In genomic region chr2:20447437-20448245, GRCh38 we compare ENCODE assay signal across 8 cellular contexts. TPM values are rescaled to one million over a fixed set of nuclear protein-coding genes. Genes with fewer than 3 reads are reported as not detected.
A peak's percentile ranks its signal among the peaks of the same experiment; 100 is the strongest.
DNase-seq lines count a peak whose midpoint lies in the region; ATAC-seq and TF ChIP-seq lines count a peak whose summit lies in the region.

No MANE protein-coding gene starts in this region.

- H3K9me2 ChIP-seq in GM23338 (ENCODE audit: insufficient read depth) (no peaks in the 10 kb centered on the region), hepatocyte (replicated peaks; ENCODE audit: insufficient read depth) (no peaks in the 10 kb centered on the region)

- peaks cover 46% of the 10 kb centered on the region for H3K27me3 Mint-ChIP-seq in GM23338 (ENCODE audit: insufficient read depth, low read depth, poor library complexity)

- no peaks in the 10 kb centered on the region for H3K36me3 Mint-ChIP-seq in GM23338 (ENCODE audit: low read depth)

- peaks cover 48% of the 10 kb centered on the region for H3K4me1 Mint-ChIP-seq in GM23338

- H3K9me3 ChIP-seq in hepatocyte (ENCODE audit: low read depth), result no peaks in the 10 kb centered on the region

- peaks cover 12% of the 10 kb centered on the region; the same call in 1 of the 2 replicates for H4K20me1 ChIP-seq in GM23338 (replicated peaks; ENCODE audit: insufficient read depth)
- H4K20me1 ChIP-seq in hepatocyte (ENCODE audit: insufficient read depth, poor library complexity, severe bottlenecking), result peaks cover 28% of the 10 kb centered on the region

- H3K9me3 Mint-ChIP-seq in GM23338, result no peaks in the 10 kb centered on the region

- no peak overlapping the region for H3K27ac ChIP-seq in GM23338 (ENCODE audit: low read depth)
- H3K27ac ChIP-seq in angular gyrus (ENCODE audit: low read depth, low read length), result peak overlapping the region; percentile 99
- peak overlapping the region; percentile 93 for H3K27ac ChIP-seq in hepatocyte

- H3F3A ChIP-seq in GM23338 (replicated peaks; ENCODE audit: low read depth), result 0 out of 2 replicates have a peak, but pooled peaks cover 5% of the 10 kb centered on the region

- ATAC-seq in GM23338, result peak; percentile 19

- H2AFZ ChIP-seq in GM23338 (no peak overlapping the region), hepatocyte (no peak overlapping the region)

- peak overlapping the region; percentile 80 for H3K4me3 Mint-ChIP-seq in GM23338

- no peaks in the 10 kb centered on the region for H3K36me3 ChIP-seq in GM23338 (ENCODE audit: insufficient read depth)
- no peaks in the 10 kb centered on the region for H3K36me3 ChIP-seq in hepatocyte (replicated peaks; ENCODE audit: insufficient read depth, low read depth)

- no peak overlapping the region for H3K27ac Mint-ChIP-seq in GM23338

- H3K4me3 ChIP-seq in GM23338 (peak overlapping the region; percentile 73), hepatocyte (peak overlapping the region; percentile 66), retinal pigment epithelial cell (ENCODE audit: low read length) (peak overlapping the region; percentile 85)

- H3K27me3 ChIP-seq in GM23338 (ENCODE audit: insufficient read depth), result peaks cover 68% of the 10 kb centered on the region
- no peaks in the 10 kb centered on the region for H3K27me3 ChIP-seq in hepatocyte

- peaks cover 23% of the 10 kb centered on the region for H3K4me1 ChIP-seq in GM23338 (ENCODE audit: insufficient read depth)
- H3K4me1 ChIP-seq in hepatocyte (ENCODE audit: insufficient read depth), result peaks cover 38% of the 10 kb centered on the region

- H3K4me2 ChIP-seq in GM23338 (peak overlapping the region; percentile 93), hepatocyte (peak overlapping the region; percentile 84)

- WGBS in hepatocyte (ENCODE audit: low lambda C conversion rate, missing lambda C conversion rate), result 1% methylated on average over 77 of the region's 78 CpGs

- TF ChIP-seq CTCF in GM23338 (conservative IDR thresholded peaks at IDR 0.05; ENCODE audit: low read depth in 2 of 2) (no peak), hepatocyte (IDR thresholded peaks at IDR 0.05; ENCODE audit: poor library complexity) (peak; percentile 2), retinal pigment epithelial cell (conservative IDR thresholded peaks at IDR 0.05; ENCODE audit: low read depth, low read length) (no peak)

- no peaks in the 10 kb centered on the region for H3K79me2 ChIP-seq in GM23338 (replicated peaks; ENCODE audit: insufficient read depth)
- peaks cover 25% of the 10 kb centered on the region for H3K79me2 ChIP-seq in hepatocyte

- DNase-seq in NCI-H1092 treated with DMSO at 0.1 percent for 48 hours (lab: John Stamatoyannopoulos, UW), result peak; percentile 48
- no peak for DNase-seq in NCI-H1092 (lab: John Stamatoyannopoulos, UW)
- DNase-seq in GM23338 (ENCODE audit: low spot score), result peak; percentile 53
- peak; percentile 66 for DNase-seq in NCI-H345 (lab: John Stamatoyannopoulos, UW)
- peak; percentile 60 for DNase-seq in hepatocyte (ENCODE audit: low spot score)
- DNase-seq in retinal pigment epithelial cell (ENCODE audit: low read depth), result no peak
- no peak for DNase-seq in OCI-M1 (lab: John Stamatoyannopoulos, UW)

TF ChIP-seq in GM23338, 12 proteins besides CTCF, POLR2A, EP300 and RAD21:
- no peak for TF ChIP-seq ZNF114 (CRISPR knock-in tag; IDR thresholded peaks at IDR 0.05)
- TF ChIP-seq EZH2 (IDR thresholded peaks at IDR 0.05; ENCODE audit: low read depth, unreplicated experiment), result peak; percentile 34
- TF ChIP-seq STAT1 (IDR thresholded peaks at IDR 0.05; ENCODE audit: unreplicated experiment), result no peak
- no peak for TF ChIP-seq JUNB (IDR thresholded peaks at IDR 0.05; ENCODE audit: unreplicated experiment)
- no peak; the same call in 1 of the 2 replicates for TF ChIP-seq POLR2AphosphoS5 (IDR thresholded peaks at IDR 0.05; ENCODE audit: low read depth)

RNA-seq across cellular contexts. Expression of gene RHOB, which starts 0.8 kb away (rescaled TPM):
- 26.9 and 29.2 TPM in 2 replicates for total RNA-seq in GM23338 (2014; rRNA removed; shearing (Covaris generic))
- polyA plus RNA-seq in GM23338 (2016; fragmentation: Nextera tagmentation; extraction: Ambion mirVana) (5.5 and 6.6 TPM in 2 replicates), hepatocyte (103 and 146 TPM in 2 replicates)
- 387 and 429 TPM in 2 replicates for total RNA-seq in hepatocyte

Comparison
In these comparisons a context has a peak if more than half of its experiments do, and no peak if none do; other contexts are left out.
1. DNase-seq: peak in NCI-H1092 treated with DMSO at 0.1 percent for 48 hours (single experiment), GM23338 (single experiment), NCI-H345 (single experiment) and hepatocyte (single experiment); none in NCI-H1092 (single experiment), retinal pigment epithelial cell (single experiment) and OCI-M1 (single experiment).
2. RNA of gene RHOB, which starts 0.8 kb away (total RNA-seq): 387 to 429 TPM in hepatocyte; 26.9 to 29.2 TPM in GM23338; every median in the first group is over 10 times any median in the second.
3. Peak in every context shown above with its lines, with median percentiles within 50 percentile points of each other: H3K4me3 ChIP-seq.